ENCODE assay signal across 21 cellular contexts in the genomic region with DNA sequence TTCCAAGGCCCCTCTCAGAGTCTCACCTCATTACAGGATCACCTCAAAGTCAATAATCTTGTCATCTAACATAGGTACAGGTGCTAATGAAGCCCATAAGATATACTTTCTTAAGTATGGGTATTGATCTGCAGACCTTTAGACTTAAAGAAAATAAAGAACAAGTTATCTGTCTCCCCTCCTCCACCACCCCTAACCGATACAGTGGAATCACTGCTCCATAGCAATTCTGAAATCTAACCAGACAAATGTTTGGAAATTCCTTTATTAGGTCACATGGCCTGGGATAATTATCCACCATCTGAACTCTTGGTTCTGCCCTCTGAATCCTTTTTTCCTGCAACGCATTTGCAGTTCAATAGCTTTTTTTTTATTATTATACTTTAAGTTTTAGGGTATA. TPM values are rescaled to one million over a fixed set of nuclear protein-coding genes. Genes with fewer than 3 reads are reported as not detected.
DNase-seq lines count a peak whose midpoint lies in the region; ATAC-seq, FAIRE-seq and TF ChIP-seq lines count a peak whose summit lies in the region.
"Had no signal": no experiment of that assay in that cellular context is flagged by ENCODE, and none has a peak within 500 bp of the region (broad histone marks: within the 10 kb centered on the region; RNA-seq: fewer than 3 reads in every experiment).

No MANE protein-coding gene starts in this region.

- H3K9ac ChIP-seq in liver (ENCODE audit: low read depth in 1 of 2, low read length in 2 of 2) (no peak overlapping the region), K562 (ENCODE audit: insufficient read depth in 1 of 2, low read depth in 2 of 2, low read length in 2 of 2) (no peak overlapping the region), subcutaneous abdominal adipose tissue (ENCODE audit: low read length in 5 of 5) (no peak overlapping the region)
- H3K9ac ChIP-seq: BLaER1 treated with 17β-estradiol and CSF1 and Interleukin-3, amounts not matched to agents 10 nM and 100 nM had no signal

- no peak for TF ChIP-seq CTCF in liver (IDR thresholded peaks at IDR 0.05; ENCODE audit: low read depth, low read length, missing input control)
- no peak for TF ChIP-seq CTCF in right lobe of liver (IDR thresholded peaks at IDR 0.05)
- no peak for TF ChIP-seq CTCF in K562 (IDR thresholded peaks at IDR 0.05 in 2 of 3, conservative IDR thresholded peaks at IDR 0.05 in 1 of 3; ENCODE audit: insufficient read depth in 2 of 3, low read depth in 1 of 3, low read length in 3 of 3)

- no peaks in the 10 kb centered on the region for H3K27me3 ChIP-seq in liver (ENCODE audit: control insufficient read depth in 4 of 4, insufficient read depth in 4 of 4, low read length in 3 of 4)
- no peaks in the 10 kb centered on the region for H3K27me3 ChIP-seq in right lobe of liver
- no peaks in the 10 kb centered on the region for H3K27me3 ChIP-seq in K562 (ENCODE audit: control insufficient read depth in 2 of 2, insufficient read depth in 2 of 2, low read length in 2 of 2)
- H3K27me3 ChIP-seq in subcutaneous abdominal adipose tissue (ENCODE audit: control insufficient read depth in 5 of 5, insufficient read depth in 4 of 5, low read length in 5 of 5), result no peaks in the 10 kb centered on the region
- H3K27me3 ChIP-seq: BLaER1 treated with 17β-estradiol and CSF1 and Interleukin-3, amounts not matched to agents 10 nM and 100 nM had no signal

- ATAC-seq in right lobe of liver (no peak), K562 (no peak)
- ATAC-seq: A549 had no signal

- no peaks in the 10 kb centered on the region for H3K27me3 Mint-ChIP-seq in activated CD4-positive, alpha-beta T cell treated with anti-CD3 and anti-CD28 coated beads, Interleukin-2, amount 10 ng/mL, durations not matched to agents 24 days and 14 days
- H3K27me3 Mint-ChIP-seq: B cell; CD4-positive, alpha-beta memory T cell had no signal

- intact Hi-C loops in right lobe of liver (cut with DNase I), result no loop called here
- intact Hi-C loops in K562 (cut with micrococcal nuclease), result no loop called here
- intact Hi-C loops in activated CD4-positive, alpha-beta T cell treated with anti-CD3 and anti-CD28 coated beads, Interleukin-2, amount 10 ng/mL, durations not matched to agents 24 days and 14 days (cut with micrococcal nuclease), result no loop called here

- no peak for TF ChIP-seq POLR2A in right lobe of liver (IDR thresholded peaks at IDR 0.05)
- TF ChIP-seq POLR2A in K562 (conservative IDR thresholded peaks at IDR 0.05), result no peak

- no peak overlapping the region for H3K4me2 ChIP-seq in K562 (ENCODE audit: insufficient read depth, low read length)
- H3K4me2 ChIP-seq: A549; BLaER1 treated with 17β-estradiol and CSF1 and Interleukin-3, amounts not matched to agents 10 nM and 100 nM had no signal

- no peak overlapping the region for H3K27ac Mint-ChIP-seq in activated CD4-positive, alpha-beta T cell treated with anti-CD3 and anti-CD28 coated beads, Interleukin-2, amount 10 ng/mL, durations not matched to agents 24 days and 14 days
- H3K27ac Mint-ChIP-seq: B cell; CD4-positive, alpha-beta memory T cell had no signal

- in situ Hi-C loops in K562 (cut with MboI), result no loop called here

- H3K27ac ChIP-seq in liver (ENCODE audit: low read depth in 1 of 2, low read length in 2 of 2) (no peak overlapping the region), right lobe of liver (no peak overlapping the region), K562 (ENCODE audit: extremely low read depth, low read depth, low read length) (no peak overlapping the region), subcutaneous abdominal adipose tissue (ENCODE audit: low read depth, low read length) (no peak overlapping the region)
- H3K27ac ChIP-seq: 22Rv1; A549; BLaER1 treated with 17β-estradiol and CSF1 and Interleukin-3, amounts not matched to agents 10 nM and 100 nM; C4-2B had no signal

- H3K9me3 ChIP-seq in liver (ENCODE audit: control insufficient read depth in 4 of 4, low read length in 3 of 4) (peaks cover 31 to 78% (median 61%) of the 10 kb centered on the region in 4 donors), right lobe of liver (peaks cover 0 to 65% (median 14%) of the 10 kb centered on the region in 4 donors), K562 (replicated peaks; ENCODE audit: control insufficient read depth, insufficient read depth, low read depth, low read length) (peaks cover 2% of the 10 kb centered on the region; the same call in 1 of the 2 replicates), subcutaneous abdominal adipose tissue (ENCODE audit: control insufficient read depth in 5 of 5, low read length in 5 of 5) (peaks cover 49 to 84% (median 77%) of the 10 kb centered on the region in 5 donors)

- CTCF ChIA-PET in K562 (lab: Yijun Ruan, JAX; ENCODE audit: low intra/inter-chr PET ratio), result no interaction called here

- peaks cover 5% of the 10 kb centered on the region for H3K4me1 Mint-ChIP-seq in activated CD4-positive, alpha-beta T cell treated with anti-CD3 and anti-CD28 coated beads, Interleukin-2, amount 10 ng/mL, durations not matched to agents 24 days and 14 days

- BruUV-seq in K562 (replicated peaks; lab: Mats Ljungman, UMichigan), result no TSS peak

- H3K9me1 ChIP-seq in K562 (ENCODE audit: control insufficient read depth, insufficient read depth, low read length), result no peaks in the 10 kb centered on the region

- DNase-seq in right lobe of liver (no peak), K562 (ENCODE audit: extremely low read depth in 1 of 4, low spot score in 3 of 4) (no peak), D341Med (ENCODE audit: low spot score) (no peak)
- no peak for DNase-seq in activated CD4-positive, alpha-beta T cell treated with anti-CD3 and anti-CD28 coated beads, Interleukin-2, amount 10 ng/mL, durations not matched to agents 24 days and 14 days
- DNase-seq: AML-193; CD4-positive, alpha-beta memory T cell; CD8-positive, alpha-beta memory T cell; COR-L47; DMS79 treated with DMSO at 0.1 percent for 48 hours; GF-D8 had no signal

- no peaks in the 10 kb centered on the region for H3K79me2 ChIP-seq in K562 (ENCODE audit: control insufficient read depth, insufficient read depth, low read length)

- H3K36me3 ChIP-seq in liver (ENCODE audit: control insufficient read depth in 4 of 4, insufficient read depth in 3 of 4, low read depth in 1 of 4, low read length in 3 of 4) (peaks cover 0 to 10% (median 2%) of the 10 kb centered on the region in 4 donors), right lobe of liver (no peaks in the 10 kb centered on the region), K562 (ENCODE audit: control insufficient read depth, insufficient read depth, low read length) (no peaks in the 10 kb centered on the region), subcutaneous abdominal adipose tissue (ENCODE audit: control insufficient read depth in 5 of 5, insufficient read depth in 5 of 5, low read length in 5 of 5) (peaks cover 0 to 8% (median 0%) of the 10 kb centered on the region in 5 donors)

- H3K4me1 ChIP-seq in liver (ENCODE audit: control insufficient read depth in 4 of 4, insufficient read depth in 4 of 4, low read length in 3 of 4) (peaks cover under 1 to 6% (median 2%) of the 10 kb centered on the region in 4 donors), right lobe of liver (peaks cover 0 to under 1% (median 0%) of the 10 kb centered on the region in 4 donors), K562 (replicated peaks in 1 of 2; ENCODE audit: control insufficient read depth in 2 of 2, insufficient read depth in 2 of 2, low read length in 2 of 2) (peaks cover 0 to 8% of the 10 kb centered on the region in 2 experiments; a peak in 2 of 5 replicates), subcutaneous abdominal adipose tissue (ENCODE audit: control insufficient read depth in 5 of 5, insufficient read depth in 5 of 5, low read length in 5 of 5) (peaks cover under 1 to 13% (median 7%) of the 10 kb centered on the region in 5 donors)
- H3K4me1 ChIP-seq: A549 had no signal

- peaks cover 46% of the 10 kb centered on the region for H3K9me3 Mint-ChIP-seq in activated CD4-positive, alpha-beta T cell treated with anti-CD3 and anti-CD28 coated beads, Interleukin-2, amount 10 ng/mL, durations not matched to agents 24 days and 14 days

- no peak overlapping the region for H2AFZ ChIP-seq in K562 (ENCODE audit: low read depth, low read length)

- TF ChIP-seq RAD21 in liver (IDR thresholded peaks at IDR 0.05) (no peak), K562 (CRISPR knock-in tag; conservative IDR thresholded peaks at IDR 0.05 in 1 of 2, IDR thresholded peaks at IDR 0.05 in 1 of 2) (no peak)

- no peak overlapping the region for H3K4me3 Mint-ChIP-seq in activated CD4-positive, alpha-beta T cell treated with anti-CD3 and anti-CD28 coated beads, Interleukin-2, amount 10 ng/mL, durations not matched to agents 24 days and 14 days
- H3K4me3 Mint-ChIP-seq: B cell; CD4-positive, alpha-beta memory T cell; CD8-positive, alpha-beta memory T cell had no signal

- POLR2A ChIA-PET in K562 (lab: Yijun Ruan, JAX), result interaction anchor here (0.6 kb wide), 1 partner anchor 145 kb away, joined by 3 read pairs; no protein-coding TSS in a partner anchor

- FAIRE-seq in K562 (lab: Jason Lieb, UNC), result no peak
- FAIRE-seq: A549, D721Med, G401.6, GM12891, GM19239 had no signal

- H3K36me3 Mint-ChIP-seq in activated CD4-positive, alpha-beta T cell treated with anti-CD3 and anti-CD28 coated beads, Interleukin-2, amount 10 ng/mL, durations not matched to agents 24 days and 14 days (ENCODE audit: low read depth), result peaks cover 14% of the 10 kb centered on the region

- H3K4me3 ChIP-seq in liver (ENCODE audit: low read depth in 1 of 3, low read length in 3 of 3), result peak overlapping the region in 2 of 3 donors; percentile 7 to 17
- no peak overlapping the region for H3K4me3 ChIP-seq in right lobe of liver
- no peak overlapping the region for H3K4me3 ChIP-seq in K562
- H3K4me3 ChIP-seq in subcutaneous abdominal adipose tissue (ENCODE audit: low read depth in 1 of 5, low read length in 5 of 5), result peak overlapping the region in 4 of 5 donors; percentile 3 to 48 (median 41)
- H3K4me3 ChIP-seq: A549 had no signal

- H4K20me1 ChIP-seq in K562 (replicated peaks; ENCODE audit: control insufficient read depth, insufficient read depth, low read length), result no peaks in the 10 kb centered on the region
- H4K20me1 ChIP-seq: BLaER1 treated with 17β-estradiol and CSF1 and Interleukin-3, amounts not matched to agents 10 nM and 100 nM had no signal

- TF ChIP-seq EP300 in K562 (IDR thresholded peaks at IDR 0.05; ENCODE audit: low read length), result no peak

- WGBS in liver, result 97% methylated on average over 2 of the region's 2 CpGs
- WGBS in right lobe of liver (ENCODE audit: insufficient coverage, low coverage, low lambda C conversion rate, missing lambda C conversion rate), result 95% methylated on average over 2 of the region's 2 CpGs
- WGBS in K562 (ENCODE audit: insufficient coverage, low coverage, missing lambda C conversion rate), result 3% methylated on average over 2 of the region's 2 CpGs

RNA-seq across cellular contexts. Expression of a gene that starts 4.5 kb away (rescaled TPM):
- total RNA-seq in liver, result 1 to 10 TPM; 1.8 to 2.8 TPM
- polyA plus RNA-seq in liver, result 1 to 10 TPM in 1 of 2 donors, under 1 TPM in 1; 0.95 to 1.3 TPM
- total RNA-seq in right lobe of liver, result 1 to 10 TPM; 1.2 to 5.7 (median 2.9) TPM
- not detected in 2 replicates for total RNA-seq in K562 (2011; cell fraction: chromatin; rRNA removed; ENCODE audit: low replicate concordance)
- not detected in 2 replicates for total RNA-seq in K562 (2011; cell fraction: nucleolus; rRNA removed)
- total RNA-seq in K562 (2011; cell fraction: nucleoplasm; rRNA removed), result 0.15 TPM in 1 of 2 replicates, not detected in the other
- total RNA-seq in K562 (2014; rRNA removed), result not detected in 2 replicates
- total RNA-seq in K562 (2014; rRNA removed; fragmentation: Illumina TruSeq; extraction: Trizol), result not detected in 2 replicates
- total RNA-seq in K562 (2015; rRNA removed; fragmentation: Illumina TruSeq; extraction: Trizol), result not detected in 2 replicates
- total RNA-seq in K562 (2021), result not detected in 2 replicates
- polyA plus RNA-seq in K562 (2011; rRNA removed), result 0.03 TPM in 1 of 2 replicates, not detected in the other
- polyA plus RNA-seq in K562 (2011; cell fraction: cytosol; rRNA removed), result not detected in 2 replicates
- polyA plus RNA-seq in K562 (2011; cell fraction: nucleus; rRNA removed), result not detected in 2 replicates
- polyA plus RNA-seq in K562 (2012), result 0.04 TPM in 1 of 2 replicates, not detected in the other
- 0.03 TPM in 1 of 2 replicates, not detected in the other for polyA plus RNA-seq in K562 (2014; fragmentation: Illumina TruSeq; extraction: Trizol)
- polyA plus RNA-seq in K562 (2014; fragmentation: Nextera tagmentation; extraction: Ambion mirVana), result not detected
- polyA plus RNA-seq in K562 (2014; rRNA removed), result not detected in 2 replicates
- not detected in 2 replicates for polyA minus RNA-seq in K562 (2011; rRNA and poly(A)+ RNA removed)
- polyA minus RNA-seq in K562 (2011; cell fraction: cytosol; rRNA and poly(A)+ RNA removed), result not detected in 2 replicates
- polyA minus RNA-seq in K562 (2011; cell fraction: nucleus; rRNA and poly(A)+ RNA removed), result not detected in 2 replicates
- 1.8 and 2.0 TPM in 2 replicates for total RNA-seq in activated CD4-positive, alpha-beta T cell treated with anti-CD3 and anti-CD28 coated beads, Interleukin-2, amount 10 ng/mL, durations not matched to agents 24 days and 14 days

RNA-seq across cellular contexts. Expression of a gene that starts 24.0 kb away (rescaled TPM):
- total RNA-seq in liver (1 to 10 TPM; 1.2 to 1.3 TPM), right lobe of liver (1 to 10 TPM in 1 of 6 experiments, under 1 TPM in 5; 0.53 to 2.6 (median 0.77) TPM), K562 (2014; rRNA removed) (not detected in 2 replicates), K562 (2014; rRNA removed; fragmentation: Illumina TruSeq; extraction: Trizol) (not detected in 2 replicates), K562 (2015; rRNA removed; fragmentation: Illumina TruSeq; extraction: Trizol) (not detected in 2 replicates), K562 (2021) (not detected in 2 replicates)
- polyA plus RNA-seq in liver (under 1 TPM; 0.47 TPM), K562 (2011; rRNA removed) (not detected in 2 replicates), K562 (2014; fragmentation: Illumina TruSeq; extraction: Trizol) (0.04 and 0.06 TPM in 2 replicates), K562 (2014; fragmentation: Nextera tagmentation; extraction: Ambion mirVana) (under 1 TPM in 1 of 2 experiments, not detected in 1; 0.01 TPM), K562 (2014; rRNA removed) (not detected in 2 replicates)
- total RNA-seq in K562 (2011; cell fraction: chromatin; rRNA removed; ENCODE audit: low replicate concordance), result not detected in 2 replicates
- not detected in 2 replicates for total RNA-seq in K562 (2011; cell fraction: nucleolus; rRNA removed)
- total RNA-seq in K562 (2011; cell fraction: nucleoplasm; rRNA removed), result 0.07 TPM in 1 of 2 replicates, not detected in the other
- not detected in 2 replicates for polyA plus RNA-seq in K562 (2011; cell fraction: cytosol; rRNA removed)
- not detected in 2 replicates for polyA plus RNA-seq in K562 (2011; cell fraction: nucleus; rRNA removed)
- 0.08 TPM in 1 of 2 replicates, not detected in the other for polyA plus RNA-seq in K562 (2012)
- polyA minus RNA-seq in K562 (2011; rRNA and poly(A)+ RNA removed), result not detected in 2 replicates
- not detected in 2 replicates for polyA minus RNA-seq in K562 (2011; cell fraction: cytosol; rRNA and poly(A)+ RNA removed)
- not detected in 2 replicates for polyA minus RNA-seq in K562 (2011; cell fraction: nucleus; rRNA and poly(A)+ RNA removed)
- total RNA-seq in activated CD4-positive, alpha-beta T cell treated with anti-CD3 and anti-CD28 coated beads, Interleukin-2, amount 10 ng/mL, durations not matched to agents 24 days and 14 days, result 1.8 and 4.1 TPM in 2 replicates

RNA-seq across cellular contexts. Expression of a gene that starts 32.3 kb away (rescaled TPM):
- total RNA-seq in liver (1 to 10 TPM; 2.2 to 3.4 TPM), right lobe of liver (1 to 10 TPM in 4 of 6 experiments, under 1 TPM in 2; 0.90 to 2.8 (median 1.5) TPM), K562 (2014; rRNA removed) (0.05 and 0.08 TPM in 2 replicates), K562 (2014; rRNA removed; fragmentation: Illumina TruSeq; extraction: Trizol) (0.04 and 0.29 TPM in 2 replicates), K562 (2015; rRNA removed; fragmentation: Illumina TruSeq; extraction: Trizol) (0.04 and 0.07 TPM in 2 replicates), K562 (2021) (0.13 and 0.16 TPM in 2 replicates)
- polyA plus RNA-seq in liver (1 to 10 TPM in 1 of 2 donors, under 1 TPM in 1; 0.46 to 1.4 TPM), K562 (2011; rRNA removed) (0.06 and 0.18 TPM in 2 replicates), K562 (2014; fragmentation: Illumina TruSeq; extraction: Trizol) (0.22 TPM in 1 of 2 replicates, not detected in the other), K562 (2014; fragmentation: Nextera tagmentation; extraction: Ambion mirVana) (not detected), K562 (2014; rRNA removed) (0.03 TPM in 1 of 2 replicates, not detected in the other)
- total RNA-seq in K562 (2011; cell fraction: chromatin; rRNA removed; ENCODE audit: low replicate concordance), result 0.07 and 0.28 TPM in 2 replicates
- total RNA-seq in K562 (2011; cell fraction: nucleolus; rRNA removed), result 0.17 and 0.39 TPM in 2 replicates
- 0.76 TPM in 1 of 2 replicates, not detected in the other for total RNA-seq in K562 (2011; cell fraction: nucleoplasm; rRNA removed)
- 0.25 and 0.29 TPM in 2 replicates for polyA plus RNA-seq in K562 (2011; cell fraction: cytosol; rRNA removed)
- 0.03 and 0.20 TPM in 2 replicates for polyA plus RNA-seq in K562 (2011; cell fraction: nucleus; rRNA removed)
- polyA plus RNA-seq in K562 (2012), result 0.10 TPM in 2 replicates
- polyA minus RNA-seq in K562 (2011; rRNA and poly(A)+ RNA removed), result 0.07 and 0.36 TPM in 2 replicates
- polyA minus RNA-seq in K562 (2011; cell fraction: cytosol; rRNA and poly(A)+ RNA removed), result not detected in 2 replicates
- 0.44 TPM in 1 of 2 replicates, not detected in the other for polyA minus RNA-seq in K562 (2011; cell fraction: nucleus; rRNA and poly(A)+ RNA removed)
- total RNA-seq in activated CD4-positive, alpha-beta T cell treated with anti-CD3 and anti-CD28 coated beads, Interleukin-2, amount 10 ng/mL, durations not matched to agents 24 days and 14 days, result 4.2 and 5.2 TPM in 2 replicates

RNA-seq across cellular contexts. Expression of a gene that starts 55.1 kb away (rescaled TPM):
- 1 to 10 TPM; 1.0 to 2.3 TPM for total RNA-seq in liver
- polyA plus RNA-seq in liver, result under 1 TPM; 0.77 to 0.89 TPM
- total RNA-seq in right lobe of liver, result 1 to 10 TPM; 1.1 to 3.6 (median 2.2) TPM
- total RNA-seq in K562 (2011; cell fraction: chromatin; rRNA removed; ENCODE audit: low replicate concordance), result not detected in 2 replicates
- total RNA-seq in K562 (2011; cell fraction: nucleolus; rRNA removed), result not detected in 2 replicates
- total RNA-seq in K562 (2011; cell fraction: nucleoplasm; rRNA removed), result not detected in 2 replicates
- not detected in 2 replicates for total RNA-seq in K562 (2014; rRNA removed)
- not detected in 2 replicates for total RNA-seq in K562 (2014; rRNA removed; fragmentation: Illumina TruSeq; extraction: Trizol)
- total RNA-seq in K562 (2015; rRNA removed; fragmentation: Illumina TruSeq; extraction: Trizol), result not detected in 2 replicates
- not detected in 2 replicates for total RNA-seq in K562 (2021)
- not detected in 2 replicates for polyA plus RNA-seq in K562 (2011; rRNA removed)
- not detected in 2 replicates for polyA plus RNA-seq in K562 (2011; cell fraction: cytosol; rRNA removed)
- not detected in 2 replicates for polyA plus RNA-seq in K562 (2011; cell fraction: nucleus; rRNA removed)
- not detected in 2 replicates for polyA plus RNA-seq in K562 (2012)
- polyA plus RNA-seq in K562 (2014; fragmentation: Illumina TruSeq; extraction: Trizol), result not detected in 2 replicates
- polyA plus RNA-seq in K562 (2014; fragmentation: Nextera tagmentation; extraction: Ambion mirVana), result not detected
- not detected in 2 replicates for polyA plus RNA-seq in K562 (2014; rRNA removed)
- not detected in 2 replicates for polyA minus RNA-seq in K562 (2011; rRNA and poly(A)+ RNA removed)
- not detected in 2 replicates for polyA minus RNA-seq in K562 (2011; cell fraction: cytosol; rRNA and poly(A)+ RNA removed)
- not detected in 2 replicates for polyA minus RNA-seq in K562 (2011; cell fraction: nucleus; rRNA and poly(A)+ RNA removed)
- total RNA-seq in activated CD4-positive, alpha-beta T cell treated with anti-CD3 and anti-CD28 coated beads, Interleukin-2, amount 10 ng/mL, durations not matched to agents 24 days and 14 days, result 0.09 and 0.19 TPM in 2 replicates

Comparison
In these comparisons a context has a peak if more than half of its experiments do, and no peak if none do; other contexts are left out.
1. H3K4me3 ChIP-seq: peak in liver (2 of 3) and subcutaneous abdominal adipose tissue (4 of 5); none in right lobe of liver (0 of 3) and K562 (single experiment).